Comparison of ENCODE assay signal across 2 cellular contexts in genomic region chr7:36262286-36262685, GRCh38.
TF ChIP-seq lines count a peak whose summit lies in the region.

No MANE protein-coding gene starts in this region.

TF ChIP-seq in HEK293, 187 proteins besides CTCF, POLR2A, EP300 and RAD21 (continued from another document):
- peak; percentile 42; the same call in 1 of the 2 replicates for TF ChIP-seq PRDM10 (tag by site-specific recombination; IDR thresholded peaks at IDR 0.05)

TF ChIP-seq in GM23338, 12 proteins besides CTCF, POLR2A, EP300 and RAD21 (continued from another document):
- TF ChIP-seq REST (IDR thresholded peaks at IDR 0.05; ENCODE audit: unreplicated experiment) (no peak), NANOG (IDR thresholded peaks at IDR 0.05; ENCODE audit: borderline replicate concordance) (no peak), EZH2phosphoT487 (IDR thresholded peaks at IDR 0.05; ENCODE audit: unreplicated experiment) (no peak)
